Comparison of ENCODE assay signal across 8 cellular contexts in the genomic region with DNA sequence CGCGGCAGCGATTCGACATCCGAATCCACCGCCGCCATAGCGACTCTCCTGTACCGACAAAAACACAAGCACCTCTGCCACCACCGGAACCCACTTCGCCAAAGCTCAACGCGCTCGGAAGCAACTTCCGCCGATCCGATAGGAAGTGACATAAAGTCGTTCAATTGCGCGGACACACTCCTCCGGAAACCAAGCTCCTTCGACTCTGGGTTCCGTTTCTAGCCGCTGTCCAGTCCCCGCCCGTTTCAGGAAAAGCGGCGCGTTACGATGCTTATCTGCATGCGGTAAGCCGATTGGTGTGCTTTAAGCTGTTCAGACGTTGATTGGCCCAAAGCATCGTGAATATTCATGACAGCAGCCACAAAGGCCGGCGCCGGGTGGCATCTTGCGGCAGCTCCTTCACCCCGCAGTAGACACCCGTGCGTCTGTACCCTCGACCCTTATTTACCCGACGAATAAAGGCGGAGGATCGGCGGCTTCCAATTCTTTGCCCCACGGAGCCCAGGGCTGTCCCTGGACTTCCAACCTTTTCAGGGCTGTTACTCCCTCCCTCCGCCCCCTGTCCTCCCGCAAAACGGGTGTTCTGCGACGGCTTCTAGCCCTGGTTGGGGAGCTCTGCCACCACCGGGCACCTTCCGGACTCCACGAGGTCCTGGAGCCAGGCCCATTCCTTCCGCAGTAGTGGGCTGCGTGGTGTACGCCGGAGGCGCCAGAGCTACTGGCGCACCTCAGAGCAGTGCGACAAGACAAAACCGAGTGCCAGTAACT. TPM values are rescaled to one million over a fixed set of nuclear protein-coding genes. Genes with fewer than 3 reads are reported as not detected.
DNase-seq lines count a peak whose midpoint lies in the region; ATAC-seq and FAIRE-seq lines count a peak whose summit lies in the region.

A gene with protein sequence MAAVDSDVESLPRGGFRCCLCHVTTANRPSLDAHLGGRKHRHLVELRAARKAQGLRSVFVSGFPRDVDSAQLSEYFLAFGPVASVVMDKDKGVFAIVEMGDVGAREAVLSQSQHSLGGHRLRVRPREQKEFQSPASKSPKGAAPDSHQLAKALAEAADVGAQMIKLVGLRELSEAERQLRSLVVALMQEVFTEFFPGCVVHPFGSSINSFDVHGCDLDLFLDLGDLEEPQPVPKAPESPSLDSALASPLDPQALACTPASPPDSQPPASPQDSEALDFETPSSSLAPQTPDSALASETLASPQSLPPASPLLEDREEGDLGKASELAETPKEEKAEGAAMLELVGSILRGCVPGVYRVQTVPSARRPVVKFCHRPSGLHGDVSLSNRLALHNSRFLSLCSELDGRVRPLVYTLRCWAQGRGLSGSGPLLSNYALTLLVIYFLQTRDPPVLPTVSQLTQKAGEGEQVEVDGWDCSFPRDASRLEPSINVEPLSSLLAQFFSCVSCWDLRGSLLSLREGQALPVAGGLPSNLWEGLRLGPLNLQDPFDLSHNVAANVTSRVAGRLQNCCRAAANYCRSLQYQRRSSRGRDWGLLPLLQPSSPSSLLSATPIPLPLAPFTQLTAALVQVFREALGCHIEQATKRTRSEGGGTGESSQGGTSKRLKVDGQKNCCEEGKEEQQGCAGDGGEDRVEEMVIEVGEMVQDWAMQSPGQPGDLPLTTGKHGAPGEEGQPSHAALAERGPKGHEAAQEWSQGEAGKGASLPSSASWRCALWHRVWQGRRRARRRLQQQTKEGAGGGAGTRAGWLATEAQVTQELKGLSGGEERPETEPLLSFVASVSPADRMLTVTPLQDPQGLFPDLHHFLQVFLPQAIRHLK (minus strand): TSS at position 76 of the 768 bp plus-strand sequence. CDS start 38 bp downstream, at position 38.

- peaks cover 28% of the 10 kb centered on the region for H3K79me1 ChIP-seq in mesenchymal stem cell (replicated peaks; ENCODE audit: low read length, poor library complexity, severe bottlenecking)

- 1% methylated on average over 64 of the region's 64 CpGs for WGBS in mesenchymal stem cell

- peak within 1 kb of the TSS; percentile 62 for H2AFZ ChIP-seq in mesenchymal stem cell (ENCODE audit: low read depth, low read length)

- peak within 1 kb of the TSS; percentile 50 for H2BK5ac ChIP-seq in mesenchymal stem cell (ENCODE audit: low read depth, low read length, poor library complexity, severe bottlenecking)

- peak within 1 kb of the TSS; percentile 77 for H3K4me2 ChIP-seq in mesenchymal stem cell (ENCODE audit: low read length, poor library complexity, severe bottlenecking)

- DNase-seq in COLO829 (ENCODE audit: low spot score) (peak; percentile 96), HTR-8/SVneo (ENCODE audit: insufficient read length, low spot score) (peak; percentile 95), NOMO-1 treated with dmso at 0.1 percent for 144 hours (lab: John Stamatoyannopoulos, UW; ENCODE audit: unreplicated experiment) (peak; percentile 99), mesenchymal stem cell (peak; percentile 100)
- peak; percentile 83 to 92 (median 88) for DNase-seq in activated CD8-positive, alpha-beta memory T cell treated with anti-CD3 and anti-CD28 coated beads for 48 hours (ENCODE audit: low read depth in 2 of 3, low spot score in 2 of 3)
- DNase-seq in stimulated activated CD8-positive, alpha-beta memory T cell treated with anti-CD3 and anti-CD28 coated beads, Interleukin-12 subunit alpha, Interleukin-12 subunit beta, amount 100 ng/mL, for 4 hours (ENCODE audit: low read depth): peak; percentile 90

- H3K27me3 ChIP-seq in endocrine pancreas (ENCODE audit: control insufficient read depth, insufficient read depth, low read length) (no peaks in the 10 kb centered on the region), mesenchymal stem cell (ENCODE audit: control insufficient read depth in 1 of 2, insufficient read depth in 1 of 2, low read length in 2 of 2) (no peaks in the 10 kb centered on the region)

- H3K4me3 ChIP-seq in endocrine pancreas (ENCODE audit: control insufficient read depth, insufficient read depth, low read length): peak within 1 kb of the TSS; percentile 97
- peak within 1 kb of the TSS; percentile 82 to 93 for H3K4me3 ChIP-seq in mesenchymal stem cell (ENCODE audit: insufficient read depth in 1 of 2, low read depth in 1 of 2, low read length in 2 of 2)

- H3K23ac ChIP-seq in mesenchymal stem cell (ENCODE audit: low read length in 2 of 2): peak within 1 kb of the TSS in 1 of 2 experiments; percentile 42

- peak within 1 kb of the TSS; percentile 81 for H4K91ac ChIP-seq in mesenchymal stem cell (ENCODE audit: low read length)

- H3K36me3 ChIP-seq in endocrine pancreas (ENCODE audit: control insufficient read depth, insufficient read depth, low read length): peaks cover 10% of the 10 kb centered on the region
- H3K36me3 ChIP-seq in mesenchymal stem cell (ENCODE audit: control insufficient read depth in 1 of 2, insufficient read depth in 2 of 2, low read depth in 1 of 2, low read length in 2 of 2): peaks cover 51 to 52% of the 10 kb centered on the region in 2 experiments

- ATAC-seq in GM21367 (IDR thresholded peaks at IDR 0.05; ENCODE audit: unreplicated experiment): peak; percentile 79

- H3K4ac ChIP-seq in mesenchymal stem cell (ENCODE audit: low read depth in 1 of 2, low read length in 2 of 2): peak within 1 kb of the TSS in 1 of 2 experiments; percentile 95

- peak within 1 kb of the TSS; percentile 70 to 73 for H3K18ac ChIP-seq in mesenchymal stem cell (ENCODE audit: low read depth in 1 of 2, low read length in 2 of 2)

- no peak within 1 kb of the TSS for H2AK5ac ChIP-seq in mesenchymal stem cell (ENCODE audit: low read length, severe bottlenecking)

- no peak within 1 kb of the TSS for H3K14ac ChIP-seq in mesenchymal stem cell (ENCODE audit: low read length in 2 of 2)

- peak within 1 kb of the TSS; percentile 98 for H3K9ac ChIP-seq in endocrine pancreas (ENCODE audit: control insufficient read depth, insufficient read depth, low read length)
- H3K9ac ChIP-seq in mesenchymal stem cell (ENCODE audit: low read length): peak within 1 kb of the TSS; percentile 95

- peak within 1 kb of the TSS; percentile 62 for H2BK15ac ChIP-seq in mesenchymal stem cell (ENCODE audit: low read depth, poor library complexity, severe bottlenecking)

- H3K27ac ChIP-seq in mesenchymal stem cell (ENCODE audit: low read length, poor library complexity, severe bottlenecking): peak within 1 kb of the TSS; percentile 93

- peak within 1 kb of the TSS; percentile 54 for H2BK120ac ChIP-seq in mesenchymal stem cell (ENCODE audit: low read depth, low read length)

- no peak within 1 kb of the TSS for H2BK12ac ChIP-seq in mesenchymal stem cell (ENCODE audit: low read length in 2 of 2)

- H4K8ac ChIP-seq in mesenchymal stem cell (ENCODE audit: low read length): peak within 1 kb of the TSS; percentile 73

- H3K9me3 ChIP-seq in endocrine pancreas (ENCODE audit: control insufficient read depth, low read length) (no peaks in the 10 kb centered on the region), mesenchymal stem cell (ENCODE audit: control insufficient read depth, low read length) (no peaks in the 10 kb centered on the region)

- H3K4me1 ChIP-seq in endocrine pancreas (ENCODE audit: control insufficient read depth, insufficient read depth, low read length) (no peaks in the 10 kb centered on the region), mesenchymal stem cell (ENCODE audit: control insufficient read depth, insufficient read depth, low read depth, low read length) (peaks cover 13% of the 10 kb centered on the region)

- peak; percentile 16 for FAIRE-seq in HTR-8/SVneo (lab: Jason Lieb, UNC)

RNA-seq across cellular contexts. Expression of the gene that starts here (rescaled TPM):
- 6.3 TPM for polyA plus RNA-seq in mesenchymal stem cell (2013, experiment 1 of 2)
- 6.5 TPM for polyA plus RNA-seq in mesenchymal stem cell (2013, experiment 2 of 2)

Comparison
In these comparisons a context has a peak if more than half of its experiments do, and no peak if none do; other contexts are left out.
1. Peak in every context shown above with its lines: DNase-seq, ATAC-seq, H3K4me3 ChIP-seq and H3K27ac ChIP-seq.